Comparison of ENCODE assay signal across 12 cellular contexts in genomic region chr15:62035256-62035908, GRCh38. TPM values are rescaled to one million over a fixed set of nuclear protein-coding genes. Genes with fewer than 3 reads are reported as not detected.
DNase-seq lines count a peak whose midpoint lies in the region; ATAC-seq and TF ChIP-seq lines count a peak whose summit lies in the region.
"Had no signal": no experiment of that assay in that cellular context is flagged by ENCODE, and none has a peak within 500 bp of the region (broad histone marks: within the 10 kb centered on the region; RNA-seq: fewer than 3 reads in every experiment).

No MANE protein-coding gene starts in this region.

- TF ChIP-seq CTCF in Calu3 (IDR thresholded peaks at IDR 0.05; ENCODE audit: unreplicated experiment): no peak
- TF ChIP-seq CTCF in osteoblast (IDR thresholded peaks at IDR 0.05; ENCODE audit: extremely low read depth, low read depth, low read length): no peak
- TF ChIP-seq CTCF in colonic mucosa (IDR thresholded peaks at IDR 0.05): no peak

- H3K4me2 ChIP-seq in osteoblast (ENCODE audit: insufficient read depth, low read length): peak overlapping the region; percentile 37

- no peaks in the 10 kb centered on the region for H3K36me3 ChIP-seq in osteoblast (ENCODE audit: insufficient read depth, low read length)
- H3K36me3 ChIP-seq in colonic mucosa: no peaks in the 10 kb centered on the region

- H3K27me3 ChIP-seq in osteoblast (ENCODE audit: insufficient read depth, low read length): no peaks in the 10 kb centered on the region
- H3K27me3 ChIP-seq in colonic mucosa: no peaks in the 10 kb centered on the region
- H3K27me3 ChIP-seq: Peyer's patch had no signal

- H3K4me1 Mint-ChIP-seq in Calu3 (ENCODE audit: low read depth, unreplicated experiment): peaks cover 18% of the 10 kb centered on the region

- peaks cover 12% of the 10 kb centered on the region for H3K36me3 Mint-ChIP-seq in Calu3 (ENCODE audit: insufficient read depth, unreplicated experiment)

- H3K4me3 Mint-ChIP-seq in Calu3 (ENCODE audit: low read depth, unreplicated experiment): no peak overlapping the region

- H3K9ac ChIP-seq in colonic mucosa (ENCODE audit: low read depth in 2 of 2, low read length in 2 of 2): no peak overlapping the region

- no peak for ATAC-seq in GM18909 (IDR thresholded peaks at IDR 0.05; ENCODE audit: poor library complexity, unreplicated experiment)
- ATAC-seq: K562 had no signal

- intact Hi-C loops in Calu3 (cut with micrococcal nuclease; ENCODE audit: unreplicated experiment) (loop anchor here (2.0 kb wide), 1 partner anchor 15 kb away; no protein-coding TSS in a partner anchor), colonic mucosa (cut with DNase I) (no loop called here)

- H3K27me3 Mint-ChIP-seq in Calu3 (ENCODE audit: unreplicated experiment): no peaks in the 10 kb centered on the region

- H3K9me3 Mint-ChIP-seq in Calu3 (ENCODE audit: low read depth, unreplicated experiment): peaks cover 6% of the 10 kb centered on the region

- CTCF ChIA-PET in Calu3 (lab: Charles Lee): interaction anchor here (0.6 to 0.7 kb wide), 2 partner anchors 32 to 153 kb away, joined by 3 read pairs; partner anchors contain the start of gene C2CD4A

- DNase-seq in Calu3 (no peak), NCI-H226 (peak; percentile 56), dermis microvascular lymphatic vessel endothelial cell (ENCODE audit: low read depth in 2 of 2) (peak; percentile 45 to 76), osteoblast (ENCODE audit: insufficient read length, low spot score, missing footprints) (no peak), colonic mucosa (no peak), NCI-H2227 (lab: John Stamatoyannopoulos, UW; ENCODE audit: unreplicated experiment) (no peak)
- DNase-seq: activated T-cell treated with anti-CD3 and anti-CD28 coated beads, Interleukin-2, amount 50 U/mL, for 48 hours; hypothalamus; NCI-H2227 treated with DMSO at 0.1 percent for 48 hours; Peyer's patch had no signal

- H3K27ac ChIP-seq in osteoblast (ENCODE audit: low read depth, low read length) (peak overlapping the region; percentile 35), colonic mucosa (no peak overlapping the region)
- H3K27ac ChIP-seq: Peyer's patch had no signal

- no peak overlapping the region for H3K4me3 ChIP-seq in osteoblast (ENCODE audit: insufficient read depth, low read length)
- no peak overlapping the region for H3K4me3 ChIP-seq in colonic mucosa
- H3K4me3 ChIP-seq: K562, Peyer's patch had no signal

- no TSS peak for BruUV-seq in Calu3 (replicated peaks; lab: Mats Ljungman, UMichigan)

- H3K27ac Mint-ChIP-seq in Calu3 (ENCODE audit: unreplicated experiment): peak overlapping the region; percentile 8

- no peak overlapping the region for H2AFZ ChIP-seq in osteoblast (ENCODE audit: low read length)

- no peaks in the 10 kb centered on the region for H4K20me1 ChIP-seq in osteoblast (ENCODE audit: insufficient read depth, low read length)

- peaks cover 9% of the 10 kb centered on the region for H3K4me1 ChIP-seq in osteoblast (ENCODE audit: insufficient read depth, low read length)
- H3K4me1 ChIP-seq in colonic mucosa: no peaks in the 10 kb centered on the region
- H3K4me1 ChIP-seq: Peyer's patch had no signal

- no peaks in the 10 kb centered on the region for H3K9me3 ChIP-seq in osteoblast (ENCODE audit: low read depth, low read length)
- H3K9me3 ChIP-seq in colonic mucosa: no peaks in the 10 kb centered on the region
- H3K9me3 ChIP-seq: Peyer's patch had no signal

- no peaks in the 10 kb centered on the region for H3K79me2 ChIP-seq in osteoblast (ENCODE audit: insufficient read depth, low read length)

RNA-seq across cellular contexts. Expression of gene VPS13C, which starts 24.9 kb away (rescaled TPM):
- total RNA-seq in Calu3 (2022) (99.9 and 101 TPM in 2 replicates), dermis microvascular lymphatic vessel endothelial cell (89.0 and 103 TPM in 2 replicates), osteoblast (117 and 142 TPM in 2 replicates), colonic mucosa (10 to 100 TPM; 33.9 to 56.5 TPM)

RNA-seq across cellular contexts. Expression of gene C2CD4A, which starts 31.4 kb away (rescaled TPM):
- 17.1 and 17.6 TPM in 2 replicates for total RNA-seq in Calu3 (2022)
- 3.2 and 4.3 TPM in 2 replicates for total RNA-seq in dermis microvascular lymphatic vessel endothelial cell
- total RNA-seq in osteoblast: under 0.01 TPM in 1 of 2 replicates, not detected in the other
- total RNA-seq in colonic mucosa: 1 to 10 TPM; 2.4 to 3.7 TPM
- total RNA-seq: K562 had no signal

Comparison
In these comparisons a context has a peak if more than half of its experiments do, and no peak if none do; other contexts are left out.
1. DNase-seq: peak in NCI-H226 (single experiment) and dermis microvascular lymphatic vessel endothelial cell (2 of 2); none in Calu3 (single experiment), osteoblast (single experiment), colonic mucosa (single experiment) and NCI-H2227 (single experiment).